28 cellular contexts compared by ENCODE assay signal in the genomic region with DNA sequence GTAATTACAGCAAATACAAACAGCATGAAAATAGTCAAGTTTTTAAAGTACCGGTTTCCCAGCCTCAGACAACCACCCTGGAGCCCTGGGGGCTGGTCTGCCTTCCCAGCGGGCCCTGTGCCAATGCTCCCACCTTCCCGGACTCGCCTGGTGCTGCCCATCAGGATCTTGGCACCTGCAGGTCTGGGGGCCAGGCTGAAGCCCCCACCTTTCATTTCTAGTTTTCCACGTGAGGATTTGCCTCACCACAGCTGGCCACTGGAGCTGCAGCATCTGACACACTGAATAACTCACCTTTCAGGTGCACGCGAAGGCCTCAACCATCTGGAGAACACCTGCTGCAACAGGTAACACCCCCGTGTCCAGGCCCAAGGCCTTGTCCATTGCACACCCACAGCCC.
"Had no signal": no experiment of that assay in that cellular context is flagged by ENCODE, and none has a peak within 500 bp of the region (broad histone marks: within the 10 kb centered on the region; RNA-seq: fewer than 3 reads in every experiment).

No MANE protein-coding gene starts in this region.

- H3K4me3 Mint-ChIP-seq: activated B cell treated with CpG ODN at 0.5 μM for 24 hours; activated naive CD4-positive, alpha-beta T cell treated with anti-CD3 and anti-CD28 coated beads, Interleukin-2, amount 10 ng/mL, durations not matched to agents 7 days and 5 days; activated naive CD8-positive, alpha-beta T cell treated with anti-CD3 and anti-CD28 coated beads, Interleukin-2, amount 10 ng/mL, durations not matched to agents 7 days and 5 days; activated T-cell treated with anti-CD3 and anti-CD28 coated beads, Interleukin-2, amount 50 U/mL, for 72 hours; brain; natural killer cell; stimulated activated memory B cell treated with anti-CD40 and anti-IgM and Interleukin-4, amounts not matched to agents 10 μg/mL and 1 μg/mL and 100 μg/mL, for 72 hours; stimulated activated naive CD8-positive, alpha-beta T cell treated with anti-CD3 and anti-CD28 coated beads, Interleukin-15, amount 100 ng/mL, for 72 hours; T-helper 2 cell treated with Interferon-gamma antibody and Interleukin-4, amounts not matched to agents 5 μg/mL and 100 μg/mL, for 36 hours had no signal

- DNase-seq: activated B cell treated with CpG ODN at 0.5 μM for 24 hours; activated CD4-positive, alpha-beta T cell treated with anti-CD3 and anti-CD28 coated beads, Interleukin-2, amount 50 U/mL, for 4 hours; activated naive CD4-positive, alpha-beta T cell treated with anti-CD3 and anti-CD28 coated beads, Interleukin-2, amount 10 ng/mL, durations not matched to agents 7 days and 5 days; activated naive CD8-positive, alpha-beta T cell treated with anti-CD3 and anti-CD28 coated beads, Interleukin-2, amount 10 ng/mL, durations not matched to agents 7 days and 5 days; activated T-cell treated with anti-CD3 and anti-CD28 coated beads for 4 hours; activated T-cell treated with anti-CD3 and anti-CD28 coated beads, Interleukin-2, amount 50 U/mL, for 72 hours; foreskin keratinocyte; heart right ventricle; left ventricle myocardium inferior; mesendoderm; natural killer cell; small intestine; stimulated activated CD4-positive, alpha-beta T cell treated with anti-CD3 and anti-CD28 coated beads, Interleukin-1b, Interleukin-23, amount 100 ng/mL, for 48 hours; stimulated activated CD4-positive, alpha-beta T cell treated with anti-CD3 and anti-CD28 coated beads, Interleukin-4, amount 100 ng/mL, for 4 hours; stimulated activated CD8-positive, alpha-beta memory T cell treated with anti-CD3 and anti-CD28 coated beads, Interleukin-4, amount 100 ng/mL, for 48 hours; stimulated activated naive CD8-positive, alpha-beta T cell treated with anti-CD3 and anti-CD28 coated beads, Interleukin-15, amount 100 ng/mL, for 72 hours; T-helper 1 cell; thyroid gland had no signal

- ATAC-seq: activated T-cell treated with anti-CD3 and anti-CD28 coated beads, Interleukin-2, amount 50 U/mL, for 72 hours; foreskin keratinocyte; heart right ventricle; natural killer cell; right lobe of liver; stimulated activated memory B cell treated with anti-CD40 and anti-IgM and Interleukin-4, amounts not matched to agents 10 μg/mL and 1 μg/mL and 100 μg/mL, for 72 hours; stimulated activated naive CD8-positive, alpha-beta T cell treated with anti-CD3 and anti-CD28 coated beads, Interleukin-15, amount 100 ng/mL, for 72 hours had no signal

- H3K27me3 ChIP-seq: ascending aorta, right lobe of liver, thyroid gland, upper lobe of left lung had no signal

- H3K36me3 Mint-ChIP-seq: activated naive CD4-positive, alpha-beta T cell treated with anti-CD3 and anti-CD28 coated beads, Interleukin-2, amount 10 ng/mL, durations not matched to agents 7 days and 5 days; activated naive CD8-positive, alpha-beta T cell treated with anti-CD3 and anti-CD28 coated beads, Interleukin-2, amount 10 ng/mL, durations not matched to agents 7 days and 5 days; brain; natural killer cell; stimulated activated memory B cell treated with anti-CD40 and anti-IgM and Interleukin-4, amounts not matched to agents 10 μg/mL and 1 μg/mL and 100 μg/mL, for 72 hours had no signal

- H3K4me3 ChIP-seq: ascending aorta, cardiac muscle cell, esophagus muscularis mucosa, heart right ventricle, left ventricle myocardium inferior, lung, right lobe of liver, thyroid gland, upper lobe of left lung had no signal

- H3K27ac ChIP-seq: ascending aorta, cardiac muscle cell, esophagus muscularis mucosa, foreskin keratinocyte, heart right ventricle, left ventricle myocardium inferior, right lobe of liver, thyroid gland, upper lobe of left lung had no signal

- H3K4me1 ChIP-seq: ascending aorta, foreskin keratinocyte, left ventricle myocardium inferior, right lobe of liver, thyroid gland, upper lobe of left lung had no signal

- H3K4me1 Mint-ChIP-seq: activated B cell treated with CpG ODN at 0.5 μM for 24 hours; activated naive CD4-positive, alpha-beta T cell treated with anti-CD3 and anti-CD28 coated beads, Interleukin-2, amount 10 ng/mL, durations not matched to agents 7 days and 5 days; activated naive CD8-positive, alpha-beta T cell treated with anti-CD3 and anti-CD28 coated beads, Interleukin-2, amount 10 ng/mL, durations not matched to agents 7 days and 5 days had no signal

- H3K27ac Mint-ChIP-seq: activated B cell treated with CpG ODN at 0.5 μM for 24 hours; activated naive CD4-positive, alpha-beta T cell treated with anti-CD3 and anti-CD28 coated beads, Interleukin-2, amount 10 ng/mL, durations not matched to agents 7 days and 5 days; activated naive CD8-positive, alpha-beta T cell treated with anti-CD3 and anti-CD28 coated beads, Interleukin-2, amount 10 ng/mL, durations not matched to agents 7 days and 5 days; activated T-cell treated with anti-CD3 and anti-CD28 coated beads, Interleukin-2, amount 50 U/mL, for 72 hours; brain; natural killer cell; progenitor cell of endocrine pancreas; stimulated activated memory B cell treated with anti-CD40 and anti-IgM and Interleukin-4, amounts not matched to agents 10 μg/mL and 1 μg/mL and 100 μg/mL, for 72 hours; stimulated activated naive CD8-positive, alpha-beta T cell treated with anti-CD3 and anti-CD28 coated beads, Interleukin-15, amount 100 ng/mL, for 72 hours; T-helper 2 cell treated with Interferon-gamma antibody and Interleukin-4, amounts not matched to agents 5 μg/mL and 100 μg/mL, for 36 hours had no signal

- H3K36me3 ChIP-seq: ascending aorta, cardiac muscle cell, esophagus muscularis mucosa, heart right ventricle, left ventricle myocardium inferior, right lobe of liver, thyroid gland, upper lobe of left lung had no signal

- H3K9me3 Mint-ChIP-seq: activated B cell treated with CpG ODN at 0.5 μM for 24 hours; activated naive CD4-positive, alpha-beta T cell treated with anti-CD3 and anti-CD28 coated beads, Interleukin-2, amount 10 ng/mL, durations not matched to agents 7 days and 5 days; activated naive CD8-positive, alpha-beta T cell treated with anti-CD3 and anti-CD28 coated beads, Interleukin-2, amount 10 ng/mL, durations not matched to agents 7 days and 5 days; activated T-cell treated with anti-CD3 and anti-CD28 coated beads, Interleukin-2, amount 50 U/mL, for 72 hours; brain; natural killer cell; stimulated activated memory B cell treated with anti-CD40 and anti-IgM and Interleukin-4, amounts not matched to agents 10 μg/mL and 1 μg/mL and 100 μg/mL, for 72 hours; stimulated activated naive CD8-positive, alpha-beta T cell treated with anti-CD3 and anti-CD28 coated beads, Interleukin-15, amount 100 ng/mL, for 72 hours; T-helper 2 cell treated with Interferon-gamma antibody and Interleukin-4, amounts not matched to agents 5 μg/mL and 100 μg/mL, for 36 hours had no signal

- H3K9me3 ChIP-seq: ascending aorta, esophagus muscularis mucosa, heart right ventricle, left ventricle myocardium inferior, right lobe of liver, thyroid gland, upper lobe of left lung had no signal
